In genomic region chr10:7015457-7015856, GRCh38 we compare ENCODE assay signal across 18 cellular contexts.
"Had no signal": no experiment of that assay in that cellular context is flagged by ENCODE, and none has a peak within 500 bp of the region (broad histone marks: within the 10 kb centered on the region; RNA-seq: fewer than 3 reads in every experiment).

No MANE protein-coding gene starts in this region.

- ATAC-seq: effector memory CD8-positive, alpha-beta T cell; left lung had no signal

- DNase-seq: activated CD4-positive, alpha-beta memory T cell treated with anti-CD3 and anti-CD28 coated beads for 36 hours; activated T-cell treated with anti-CD3 and anti-CD28 coated beads for 4 hours; effector memory CD8-positive, alpha-beta T cell; foreskin fibroblast; glutamatergic neuron; hypothalamus; islet precursor cell; left lung; stimulated activated CD4-positive, alpha-beta T cell treated with anti-CD3 and anti-CD28 coated beads, Interleukin-12 subunit alpha, Interleukin-12 subunit beta, amount 100 ng/mL, for 4 hours; stimulated activated CD4-positive, alpha-beta T cell treated with anti-CD3 and anti-CD28 coated beads, Interleukin-1b, Interleukin-23, amount 100 ng/mL, for 48 hours; SW 1271 had no signal

- H3K27me3 Mint-ChIP-seq: activated naive CD8-positive, alpha-beta T cell; effector memory CD8-positive, alpha-beta T cell; stimulated activated naive CD8-positive, alpha-beta T cell treated with anti-CD3 and anti-CD28 coated beads, Interleukin-15, Interleukin-2, amounts not matched to agents 100 ng/mL and 50 ng/mL, for 24 hours had no signal

- FAIRE-seq: TTC549 had no signal

- H3K27ac ChIP-seq: left lung, suprapubic skin had no signal

- H3K9me3 ChIP-seq: suprapubic skin had no signal

- H3K36me3 Mint-ChIP-seq: activated naive CD8-positive, alpha-beta T cell; type B pancreatic cell had no signal

- H3K36me3 ChIP-seq: left lung, suprapubic skin had no signal

- H3K4me3 Mint-ChIP-seq: activated CD4-positive, alpha-beta memory T cell treated with anti-CD3 and anti-CD28 coated beads for 36 hours; activated naive CD8-positive, alpha-beta T cell; activated T-helper 1 cell treated with anti-CD3 and anti-CD28 coated beads, Interleukin-12 subunit alpha, Interleukin-12 subunit beta, Interleukin-2, Interleukin-4 antibody, amounts not matched to agents 30 ng/mL and 10 ng/mL and 1 ng/mL, durations not matched to agents 14 hours and 24 hours and 36 hours; effector memory CD8-positive, alpha-beta T cell; stimulated activated naive CD8-positive, alpha-beta T cell treated with anti-CD3 and anti-CD28 coated beads, Interleukin-15, Interleukin-2, amounts not matched to agents 100 ng/mL and 50 ng/mL, for 24 hours; type B pancreatic cell had no signal

- H3K27ac Mint-ChIP-seq: activated CD4-positive, alpha-beta memory T cell treated with anti-CD3 and anti-CD28 coated beads for 36 hours; activated T-helper 1 cell treated with anti-CD3 and anti-CD28 coated beads, Interleukin-12 subunit alpha, Interleukin-12 subunit beta, Interleukin-2, Interleukin-4 antibody, amounts not matched to agents 30 ng/mL and 10 ng/mL and 1 ng/mL, durations not matched to agents 14 hours and 24 hours and 36 hours; progenitor cell of endocrine pancreas; stimulated activated naive CD8-positive, alpha-beta T cell treated with anti-CD3 and anti-CD28 coated beads, Interleukin-15, Interleukin-2, amounts not matched to agents 100 ng/mL and 50 ng/mL, for 24 hours; type B pancreatic cell had no signal

- H3K27me3 ChIP-seq: left lung, suprapubic skin had no signal

- H3K9me3 Mint-ChIP-seq: activated CD4-positive, alpha-beta memory T cell treated with anti-CD3 and anti-CD28 coated beads for 36 hours; effector memory CD8-positive, alpha-beta T cell had no signal

- H3K4me3 ChIP-seq: left lung, suprapubic skin had no signal

- H3K4me1 ChIP-seq: left lung, suprapubic skin had no signal
